19 cellular contexts compared by ENCODE assay signal in the genomic region with DNA sequence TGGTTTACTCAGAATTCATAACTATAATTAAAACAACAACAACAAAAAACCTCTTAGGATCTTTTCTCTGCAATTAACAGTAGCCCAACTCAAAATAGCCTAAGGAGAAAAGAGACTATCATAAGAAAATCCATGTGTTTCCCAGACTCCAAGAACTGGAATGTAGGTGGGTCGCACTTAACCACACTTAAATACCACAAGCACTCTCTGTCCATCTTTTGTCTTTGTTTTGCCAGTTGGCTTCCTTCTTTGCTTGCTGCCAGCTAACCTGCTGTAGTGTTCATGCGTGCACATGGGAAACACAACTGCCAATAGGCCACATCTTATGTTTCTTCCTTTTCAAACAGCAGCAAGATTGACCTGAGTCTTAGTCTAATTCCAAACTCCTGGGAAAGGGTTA. TPM values are rescaled to one million over a fixed set of nuclear protein-coding genes. Genes with fewer than 3 reads are reported as not detected.
A peak's percentile ranks its signal among the peaks of the same experiment; 100 is the strongest.
DNase-seq lines count a peak whose midpoint lies in the region; ATAC-seq, FAIRE-seq and TF ChIP-seq lines count a peak whose summit lies in the region.
"Had no signal": no experiment of that assay in that cellular context is flagged by ENCODE, and none has a peak within 500 bp of the region (broad histone marks: within the 10 kb centered on the region; RNA-seq: fewer than 3 reads in every experiment).

No MANE protein-coding gene starts in this region.

- dilution Hi-C loops in keratinocyte (cut with MboI; ENCODE audit: extremely low pct_ligation_motif_present, low sequenced_read_pairs), result no loop called here

- peak overlapping the region; percentile 42 for H3K27ac Mint-ChIP-seq in CD8-positive, alpha-beta T cell
- peak overlapping the region; percentile 100 for H3K27ac Mint-ChIP-seq in activated CD8-positive, alpha-beta T cell treated with anti-CD3 and anti-CD28 coated beads for 36 hours
- H3K27ac Mint-ChIP-seq: stimulated activated naive B cell treated with anti-CD40 and anti-IgM and Interleukin-4, amounts not matched to agents 10 μg/mL and 1 μg/mL and 100 μg/mL, for 72 hours had no signal

- H3K4me1 Mint-ChIP-seq in CD8-positive, alpha-beta T cell (ENCODE audit: low read depth), result peaks cover 60% of the 10 kb centered on the region
- peaks cover 64% of the 10 kb centered on the region for H3K4me1 Mint-ChIP-seq in activated CD8-positive, alpha-beta T cell treated with anti-CD3 and anti-CD28 coated beads for 36 hours (ENCODE audit: low read depth)

- no peak for ATAC-seq in CD8-positive, alpha-beta T cell
- no peak for ATAC-seq in activated CD8-positive, alpha-beta T cell treated with anti-CD3 and anti-CD28 coated beads for 36 hours
- ATAC-seq in HG03442 (IDR thresholded peaks at IDR 0.05; ENCODE audit: unreplicated experiment) (no peak), esophagus mucosa (no peak)
- ATAC-seq: left lobe of liver, right lobe of liver had no signal

- no peak overlapping the region for H3K27ac ChIP-seq in CD8-positive, alpha-beta T cell (ENCODE audit: low read depth, low read length)
- no peak overlapping the region for H3K27ac ChIP-seq in keratinocyte (ENCODE audit: control insufficient read depth, insufficient read depth, low read length)
- H3K27ac ChIP-seq: adrenal gland, coronary artery, esophagus muscularis mucosa, right lobe of liver had no signal

- FAIRE-seq in keratinocyte (lab: Jason Lieb, UNC), result peak; percentile 29

- peak overlapping the region; percentile 1 for H3K4me3 Mint-ChIP-seq in CD8-positive, alpha-beta T cell
- H3K4me3 Mint-ChIP-seq in activated CD8-positive, alpha-beta T cell treated with anti-CD3 and anti-CD28 coated beads for 36 hours, result peak overlapping the region; percentile 73

- H3K4me3 ChIP-seq in CD8-positive, alpha-beta T cell (ENCODE audit: low read depth, low read length), result no peak overlapping the region
- no peak overlapping the region for H3K4me3 ChIP-seq in keratinocyte (ENCODE audit: control insufficient read depth in 2 of 3, extremely low read depth in 1 of 3, insufficient read depth in 2 of 3, low read depth in 1 of 3, low read length in 3 of 3)
- H3K4me3 ChIP-seq: adrenal gland, coronary artery, esophagus muscularis mucosa, right lobe of liver had no signal

- no peaks in the 10 kb centered on the region for H3K36me3 Mint-ChIP-seq in CD8-positive, alpha-beta T cell
- H3K36me3 Mint-ChIP-seq in activated CD8-positive, alpha-beta T cell treated with anti-CD3 and anti-CD28 coated beads for 36 hours (ENCODE audit: low read depth), result peaks cover 3% of the 10 kb centered on the region

- intact Hi-C loops in CD8-positive, alpha-beta T cell (cut with DNase I, micrococcal nuclease), result loop anchor here in 1 of 2 experiments (5.0 kb wide), 1 partner anchor 33 kb away; no protein-coding TSS in a partner anchor
- intact Hi-C loops in activated CD8-positive, alpha-beta T cell treated with anti-CD3 and anti-CD28 coated beads for 36 hours (cut with micrococcal nuclease), result loop anchor here (5.0 kb wide), 2 partner anchors 107 to 118 kb away; no protein-coding TSS in a partner anchor
- intact Hi-C loops in head of caudate nucleus (cut with DNase I), result no loop called here

- POLR2A ChIA-PET in CD8-positive, alpha-beta T cell (lab: Charles Lee), result no interaction called here
- POLR2A ChIA-PET in activated CD8-positive, alpha-beta T cell treated with anti-CD3 and anti-CD28 coated beads for 36 hours (lab: Charles Lee), result interaction anchor here (0.6 to 1.0 kb wide), 2 partner anchors 9 to 10 kb away, joined by 4 read pairs; no protein-coding TSS in a partner anchor

- CTCF ChIA-PET in CD8-positive, alpha-beta T cell (lab: Charles Lee), result interaction anchor here (0.7 to 7.6 kb wide), 4 partner anchors 8 to 102 kb away, joined by 3 to 45 read pairs (median 3); a partner anchor contains a TSS
- CTCF ChIA-PET in activated CD8-positive, alpha-beta T cell treated with anti-CD3 and anti-CD28 coated beads for 36 hours (lab: Charles Lee), result interaction anchor here (1.2 to 1.8 kb wide), 2 partner anchors 24 to 66 kb away, joined by 4 to 14 read pairs; a partner anchor contains a TSS

- H3K9me3 ChIP-seq in CD8-positive, alpha-beta T cell (ENCODE audit: low read length), result no peaks in the 10 kb centered on the region
- no peaks in the 10 kb centered on the region for H3K9me3 ChIP-seq in keratinocyte (ENCODE audit: control insufficient read depth, low read depth, low read length)
- H3K9me3 ChIP-seq: adrenal gland, esophagus muscularis mucosa, right lobe of liver had no signal

- peaks cover 53% of the 10 kb centered on the region for H3K4me1 ChIP-seq in CD8-positive, alpha-beta T cell (ENCODE audit: insufficient read depth, low read length)
- no peaks in the 10 kb centered on the region for H3K4me1 ChIP-seq in keratinocyte (ENCODE audit: control insufficient read depth, extremely low read depth, insufficient read depth, low read length)
- H3K4me1 ChIP-seq: right lobe of liver had no signal

- no peaks in the 10 kb centered on the region for H4K20me1 ChIP-seq in keratinocyte (ENCODE audit: control insufficient read depth, extremely low read depth, insufficient read depth, low read length)

- H3K27me3 Mint-ChIP-seq in CD8-positive, alpha-beta T cell (ENCODE audit: low read depth), result no peaks in the 10 kb centered on the region
- H3K27me3 Mint-ChIP-seq in activated CD8-positive, alpha-beta T cell treated with anti-CD3 and anti-CD28 coated beads for 36 hours, result no peaks in the 10 kb centered on the region
- H3K27me3 Mint-ChIP-seq: stimulated activated naive B cell treated with anti-CD40 and anti-IgM and Interleukin-4, amounts not matched to agents 10 μg/mL and 1 μg/mL and 100 μg/mL, for 72 hours had no signal

- H3K36me3 ChIP-seq in CD8-positive, alpha-beta T cell (ENCODE audit: insufficient read depth, low read length), result no peaks in the 10 kb centered on the region
- no peaks in the 10 kb centered on the region for H3K36me3 ChIP-seq in keratinocyte (ENCODE audit: control insufficient read depth in 2 of 2, extremely low read depth in 1 of 2, insufficient read depth in 2 of 2, low read length in 2 of 2)
- H3K36me3 ChIP-seq: adrenal gland, esophagus muscularis mucosa, right lobe of liver had no signal

- peaks cover 2% of the 10 kb centered on the region for H3K9me3 Mint-ChIP-seq in CD8-positive, alpha-beta T cell
- H3K9me3 Mint-ChIP-seq in activated CD8-positive, alpha-beta T cell treated with anti-CD3 and anti-CD28 coated beads for 36 hours, result peaks cover 1% of the 10 kb centered on the region

- no peak overlapping the region for H3K4me2 ChIP-seq in keratinocyte (ENCODE audit: control insufficient read depth, extremely low read depth, insufficient read depth, low read depth, low read length)

- no peak overlapping the region for H3K9ac ChIP-seq in keratinocyte (ENCODE audit: control insufficient read depth, extremely low read depth, insufficient read depth, low read length)

- no peaks in the 10 kb centered on the region for H3K27me3 ChIP-seq in CD8-positive, alpha-beta T cell (ENCODE audit: insufficient read depth, low read length)
- no peaks in the 10 kb centered on the region for H3K27me3 ChIP-seq in keratinocyte (ENCODE audit: control insufficient read depth, extremely low read depth, insufficient read depth, low read length)
- H3K27me3 ChIP-seq: adrenal gland, esophagus muscularis mucosa, right lobe of liver had no signal

- DNase-seq in CD8-positive, alpha-beta T cell, result no peak
- DNase-seq in HT1080 (ENCODE audit: low read depth) (peak; percentile 78), keratinocyte (ENCODE audit: low read depth, low spot score) (no peak), head of caudate nucleus (no peak), hypothalamus (lab: John Stamatoyannopoulos, UW) (no peak)
- no peak for DNase-seq in activated CD8-positive, alpha-beta T cell treated with anti-CD3 and anti-CD28 coated beads for 36 hours
- DNase-seq: adrenal gland; C1 segment of cervical spinal cord; GDM1; NCI-H1092; NCI-H524 treated with DMSO at 0.1 percent for 48 hours; right lobe of liver; stimulated activated CD4-positive, alpha-beta T cell treated with anti-CD3 and anti-CD28 coated beads, Interleukin-4, amount 100 ng/mL, for 24 hours; stimulated activated naive B cell treated with anti-CD40 and anti-IgM and Interleukin-4, amounts not matched to agents 10 μg/mL and 1 μg/mL and 100 μg/mL, for 72 hours had no signal

- H3K79me2 ChIP-seq in keratinocyte (ENCODE audit: control insufficient read depth, insufficient read depth, low read length), result no peaks in the 10 kb centered on the region

- no peak overlapping the region for H2AFZ ChIP-seq in keratinocyte (ENCODE audit: control insufficient read depth, low read length)

- no peak for TF ChIP-seq CTCF in CD8-positive, alpha-beta T cell (IDR thresholded peaks at IDR 0.05)
- TF ChIP-seq CTCF in activated CD8-positive, alpha-beta T cell treated with anti-CD3 and anti-CD28 coated beads for 36 hours (IDR thresholded peaks at IDR 0.05), result no peak
- no peak for TF ChIP-seq CTCF in keratinocyte (optimal IDR thresholded peaks at IDR 0.05 in 1 of 3, IDR thresholded peaks at IDR 0.05 in 1 of 3, conservative IDR thresholded peaks at IDR 0.05 in 1 of 3; ENCODE audit: extremely low read depth in 1 of 3, insufficient read depth in 2 of 3, low read length in 3 of 3)

- no peaks in the 10 kb centered on the region for H3K9me1 ChIP-seq in keratinocyte (ENCODE audit: control insufficient read depth, extremely low read depth, insufficient read depth, low read length)

RNA-seq across cellular contexts. Expression of a gene that starts 24.1 kb away (rescaled TPM):
- total RNA-seq in CD8-positive, alpha-beta T cell, result 1 to 10 TPM; 7.0 to 8.3 TPM
- total RNA-seq in HT1080 (2014; rRNA removed; shearing (Covaris generic)), result 10.4 and 12.6 TPM in 2 replicates
- 27.0 and 34.2 TPM in 2 replicates for polyA plus RNA-seq in HT1080 (2015; cell fraction: cytosol; rRNA removed)
- polyA plus RNA-seq in HT1080 (2015; cell fraction: nucleus; rRNA removed), result 26.9 and 32.6 TPM in 2 replicates
- 10 to 100 TPM in 1 of 2 experiments, 1 to 10 TPM in 1; 8.3 to 10.1 TPM for total RNA-seq in activated CD8-positive, alpha-beta T cell treated with anti-CD3 and anti-CD28 coated beads for 36 hours
- 25.5 to 37.7 TPM (median 30.8 TPM) in 3 replicates for polyA plus RNA-seq in keratinocyte
- 10.2 TPM for polyA plus RNA-seq in keratinocyte (2011; ENCODE audit: low read depth)
- polyA plus RNA-seq in keratinocyte (2011; cell fraction: cytosol; rRNA removed), result 17.4 and 27.5 TPM in 2 replicates
- 68.9 and 70.9 TPM in 2 replicates for polyA plus RNA-seq in keratinocyte (2011; cell fraction: nucleus; rRNA removed)
- polyA plus RNA-seq in keratinocyte (2012; ENCODE audit: low replicate concordance), result 18.8 and 24.7 TPM in 2 replicates
- 33.4 to 59.2 TPM (median 36.1 TPM) in 3 replicates for polyA minus RNA-seq in keratinocyte
- 13.8 TPM for polyA minus RNA-seq in keratinocyte (2011; cell fraction: cytosol; rRNA and poly(A)+ RNA removed)
- 36.6 and 71.1 TPM in 2 replicates for polyA minus RNA-seq in keratinocyte (2011; cell fraction: nucleus; rRNA and poly(A)+ RNA removed)
- 12.6 TPM for total RNA-seq in esophagus mucosa
